34 cellular contexts compared by ENCODE assay signal in the genomic region with DNA sequence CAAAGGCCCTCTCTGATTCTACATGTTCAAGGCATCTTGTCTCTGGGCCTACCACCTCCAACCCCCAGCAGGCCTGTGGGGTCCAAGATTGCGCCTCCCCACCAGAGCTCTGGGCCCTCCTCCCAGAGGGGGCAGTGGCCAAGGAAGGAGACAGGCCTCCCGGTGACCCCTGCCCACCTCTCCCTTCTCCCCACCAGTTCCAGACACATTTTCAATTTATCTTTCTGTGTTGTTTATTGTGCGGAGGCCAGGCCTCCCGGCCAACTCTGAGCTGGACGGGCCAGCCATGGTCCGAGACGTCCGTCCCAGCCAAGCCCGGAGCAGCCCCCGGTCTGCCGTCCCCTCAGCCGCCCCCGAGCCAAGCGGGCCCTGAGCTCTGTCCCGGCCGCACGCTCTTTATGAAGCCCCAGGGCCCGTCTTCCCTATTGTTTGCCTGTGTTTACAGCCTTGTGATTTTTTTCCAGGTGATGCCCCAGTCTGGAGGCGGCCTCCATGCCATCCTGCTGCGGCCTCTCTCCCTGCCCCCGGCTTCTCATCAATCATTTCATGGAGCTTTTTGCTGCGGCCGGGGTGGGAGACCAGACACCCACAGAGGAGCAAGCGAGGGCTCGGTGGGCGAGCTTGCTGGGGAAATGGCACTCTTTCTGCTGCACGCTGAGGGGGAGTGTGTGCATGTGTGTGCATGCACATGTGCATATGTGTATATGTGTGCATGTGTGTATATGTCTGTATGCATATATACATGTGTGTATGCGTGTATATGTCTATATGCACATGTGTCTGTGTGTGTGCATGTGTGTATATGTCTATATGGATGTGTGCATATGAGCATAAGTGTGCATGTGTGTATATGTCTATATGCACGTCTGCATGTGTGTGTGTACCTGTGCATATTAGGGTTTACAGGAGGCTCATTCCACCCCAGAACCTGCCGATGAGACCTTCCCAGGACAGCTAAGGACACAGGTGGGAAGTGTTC. TPM values are rescaled to one million over a fixed set of nuclear protein-coding genes. Genes with fewer than 3 reads are reported as not detected.
DNase-seq lines count a peak whose midpoint lies in the region; ATAC-seq, FAIRE-seq and TF ChIP-seq lines count a peak whose summit lies in the region.
"Had no signal": no experiment of that assay in that cellular context is flagged by ENCODE, and none has a peak within 500 bp of the region (broad histone marks: within the 10 kb centered on the region; RNA-seq: fewer than 3 reads in every experiment).

No MANE protein-coding gene starts in this region.

- ATAC-seq in HepG2 (no peak), left lobe of liver (no peak), HG02870 (IDR thresholded peaks at IDR 0.05; ENCODE audit: unreplicated experiment) (no peak)
- ATAC-seq: A549; activated CD4-positive, alpha-beta T cell treated with anti-CD3 and anti-CD28 coated beads for 36 hours; activated CD8-positive, alpha-beta T cell treated with anti-CD3 and anti-CD28 coated beads, Interleukin-2, amount 10 ng/mL, durations not matched to agents 7 days and 5 days; GM12878; left ventricle myocardium superior; natural killer cell had no signal

- H3K4me1 ChIP-seq in right atrium auricular region (no peaks in the 10 kb centered on the region), left ventricle myocardium inferior (peaks cover 11% of the 10 kb centered on the region), HepG2 (ENCODE audit: insufficient read depth, low read length) (peaks cover 30% of the 10 kb centered on the region)
- H3K4me1 ChIP-seq: HAP-1, parathyroid adenoma, testis had no signal

- H3K27ac ChIP-seq in right atrium auricular region = no peak overlapping the region
- no peak overlapping the region for H3K27ac ChIP-seq in left ventricle myocardium inferior (replicated peaks)
- no peak overlapping the region for H3K27ac ChIP-seq in HepG2 (ENCODE audit: extremely low read length, insufficient read depth, low read length)
- H3K27ac ChIP-seq: parathyroid adenoma, testis had no signal

- DNase-seq in right atrium auricular region (ENCODE audit: low spot score) = peak; percentile 49
- no peak for DNase-seq in left ventricle myocardium inferior
- DNase-seq in HepG2 (ENCODE audit: low spot score) = no peak
- peak; percentile 79 for DNase-seq in posterior vena cava (ENCODE audit: low spot score)
- DNase-seq in urothelium cell line (ENCODE audit: low spot score) = no peak
- no peak for DNase-seq in left lobe of liver (ENCODE audit: low spot score)
- no peak for DNase-seq in DMS153 (lab: John Stamatoyannopoulos, UW)
- DNase-seq: activated CD4-positive, alpha-beta T cell treated with anti-CD3 and anti-CD28 coated beads for 36 hours; activated CD8-positive, alpha-beta T cell treated with anti-CD3 and anti-CD28 coated beads, Interleukin-2, amount 10 ng/mL, durations not matched to agents 7 days and 5 days; activated gamma-delta T cell; activated naive CD8-positive, alpha-beta T cell treated with anti-CD3 and anti-CD28 coated beads, Interleukin-2, amount 10 ng/mL, durations not matched to agents 7 days and 5 days; AML-193; caudate nucleus; dermis blood vessel endothelial cell; hypothalamus; immature natural killer cell; KG1; left ventricle myocardium superior; MG63; NCI-H1436; NCI-H446; SK-N-SH; stimulated activated naive CD4-positive, alpha-beta T cell treated with Interleukin-2 at 50 U/mL for 16 hours; testis had no signal

- no peak overlapping the region for H3K4me2 ChIP-seq in HepG2 (ENCODE audit: low read depth, low read length)
- H3K4me2 ChIP-seq: A549, SK-N-SH had no signal

- TF ChIP-seq CTCF in right atrium auricular region (IDR thresholded peaks at IDR 0.05) = no peak
- TF ChIP-seq CTCF in left ventricle myocardium inferior (IDR thresholded peaks at IDR 0.05; ENCODE audit: borderline replicate concordance) = no peak
- no peak for TF ChIP-seq CTCF in HepG2 (CRISPR knock-in tag; IDR thresholded peaks at IDR 0.05)

- FAIRE-seq in HepG2 (lab: Jason Lieb, UNC) = no peak
- peak; percentile 5 for FAIRE-seq in urothelium cell line (lab: Jason Lieb, UNC)
- FAIRE-seq: A549, astrocyte, D721Med, endometrium, GM12878 had no signal

- no peak overlapping the region for H3K4me3 ChIP-seq in right atrium auricular region
- H3K4me3 ChIP-seq in left ventricle myocardium inferior = no peak overlapping the region
- no peak overlapping the region for H3K4me3 ChIP-seq in HepG2 (replicated peaks in 1 of 3; ENCODE audit: insufficient read depth in 1 of 3, low read depth in 2 of 3, low read length in 3 of 3)
- H3K4me3 ChIP-seq: A549, GM12878, HAP-1, MG63, testis had no signal

- whole genome bisulfite sequencing in HepG2 (ENCODE audit: low lambda C conversion rate) = 50% methylated on average over 28 of the region's 30 CpGs

- no peaks in the 10 kb centered on the region for H4K20me1 ChIP-seq in HepG2 (ENCODE audit: insufficient read depth, low read length)

- POLR2A ChIA-PET in HepG2 (lab: Yijun Ruan, JAX) = no interaction called here

- H3K79me2 ChIP-seq in HepG2 (ENCODE audit: insufficient read depth, low read length) = no peaks in the 10 kb centered on the region
- H3K79me2 ChIP-seq: parathyroid adenoma had no signal

- in situ Hi-C loops in HepG2 (cut with HindIII; ENCODE audit: extremely low pct_ligation_motif_present, low pct_unique_long_range_greater_than_20kb) = no loop called here

- H3K9ac ChIP-seq in HepG2 (ENCODE audit: insufficient read depth, low read depth, low read length) = no peak overlapping the region
- H3K9ac ChIP-seq: parathyroid adenoma, SK-N-SH had no signal

- no peaks in the 10 kb centered on the region for H3K9me3 ChIP-seq in right atrium auricular region
- no peaks in the 10 kb centered on the region for H3K9me3 ChIP-seq in left ventricle myocardium inferior (replicated peaks)
- no peaks in the 10 kb centered on the region for H3K9me3 ChIP-seq in HepG2 (ENCODE audit: low read length)
- H3K9me3 ChIP-seq: A549, HAP-1, MG63, SK-N-SH, testis had no signal

- no peak overlapping the region for H2AFZ ChIP-seq in HepG2 (ENCODE audit: low read length)
- H2AFZ ChIP-seq: parathyroid adenoma had no signal

- no TSS peak for BruUV-seq in HepG2 (replicated peaks; lab: Mats Ljungman, UMichigan)

- CTCF ChIA-PET in HepG2 (lab: Yijun Ruan, JAX; ENCODE audit: low intra/inter-chr PET ratio, low total read pairs) = no interaction called here

- no peak for TF ChIP-seq POLR2A in HepG2 (IDR thresholded peaks at IDR 0.05; ENCODE audit: insufficient read depth in 1 of 2, low read depth in 2 of 2, low read length in 2 of 2)

- H3K36me3 ChIP-seq in right atrium auricular region (no peaks in the 10 kb centered on the region), left ventricle myocardium inferior (no peaks in the 10 kb centered on the region), HepG2 (replicated peaks in 1 of 2; ENCODE audit: control insufficient read depth in 1 of 2, insufficient read depth in 2 of 2, low read length in 2 of 2) (no peaks in the 10 kb centered on the region)
- H3K36me3 ChIP-seq: HAP-1, MG63 had no signal

- TF ChIP-seq RAD21 in HepG2 (CRISPR knock-in tag; IDR thresholded peaks at IDR 0.05) = no peak

- TF ChIP-seq EP300 in HepG2 (IDR thresholded peaks at IDR 0.05; ENCODE audit: low read depth in 2 of 2, low read length in 2 of 2) = no peak
- TF ChIP-seq EP300 in HepG2 (CRISPR knock-in tag; IDR thresholded peaks at IDR 0.05; ENCODE audit: borderline replicate concordance) = no peak

- intact Hi-C loops in left ventricle myocardium inferior (cut with micrococcal nuclease) = no loop called here
- intact Hi-C loops in HepG2 (cut with micrococcal nuclease; ENCODE audit: unreplicated experiment) = no loop called here
- intact Hi-C loops in posterior vena cava (cut with DNase I) = no loop called here

- H3K27me3 ChIP-seq in right atrium auricular region (no peaks in the 10 kb centered on the region), left ventricle myocardium inferior (ENCODE audit: low read depth) (peaks cover 7% of the 10 kb centered on the region), HepG2 (ENCODE audit: control insufficient read depth in 1 of 2, insufficient read depth in 2 of 2, low read length in 2 of 2) (peaks cover 1 to 6% of the 10 kb centered on the region in 2 experiments; a peak in 2 of 5 replicates)
- H3K27me3 ChIP-seq: MG63, testis had no signal

TF ChIP-seq in HepG2, 621 proteins besides CTCF, POLR2A, EP300 and RAD21 (continues in another document):
- no peak for TF ChIP-seq HNRNPK (IDR thresholded peaks at IDR 0.05; ENCODE audit: low read depth, low read length, poor library complexity, severe bottlenecking)

RNA-seq across cellular contexts. Expression of gene ELN, which starts 52.7 kb away (rescaled TPM):
- 100 to 1,000 TPM; 138 to 149 TPM for total RNA-seq in right atrium auricular region
- total RNA-seq in left ventricle myocardium inferior = 51.6 TPM
- 0.08 and 0.15 TPM in 2 replicates for total RNA-seq in HepG2 (2016; rRNA removed; fragmentation: Illumina TruSeq; extraction: Trizol)
- not detected in 2 replicates for total RNA-seq in HepG2 (2016; cell fraction: cytosol; rRNA removed; fragmentation: Illumina TruSeq; extraction: Trizol; ENCODE audit: low read depth)
- total RNA-seq in HepG2 (2016; cell fraction: insoluble cytoplasmic fraction; rRNA removed; fragmentation: Illumina TruSeq; extraction: Trizol) = 0.12 and 0.15 TPM in 2 replicates
- 0.10 TPM in 1 of 2 replicates, not detected in the other for total RNA-seq in HepG2 (2016; cell fraction: membrane; rRNA removed; fragmentation: Illumina TruSeq; extraction: Trizol)
- total RNA-seq in HepG2 (2016; cell fraction: nucleus; rRNA removed; fragmentation: Illumina TruSeq; extraction: Trizol) = not detected in 2 replicates
- 0.37 and 0.46 TPM in 2 replicates for polyA plus RNA-seq in HepG2 (2011; rRNA removed)
- 0.28 and 0.43 TPM in 2 replicates for polyA plus RNA-seq in HepG2 (2011; cell fraction: cytosol; rRNA removed)
- polyA plus RNA-seq in HepG2 (2011; cell fraction: nucleus; rRNA removed) = 0.21 and 0.71 TPM in 2 replicates
- polyA plus RNA-seq in HepG2 (2012) = 0.24 and 0.31 TPM in 2 replicates
- polyA plus RNA-seq in HepG2 (2016; cell fraction: cytosol; fragmentation: Illumina TruSeq; extraction: Trizol; ENCODE audit: low read depth) = 0.03 and 0.06 TPM in 2 replicates
- 0.22 and 0.34 TPM in 2 replicates for polyA plus RNA-seq in HepG2 (2016; cell fraction: insoluble cytoplasmic fraction; fragmentation: Illumina TruSeq; extraction: Trizol; ENCODE audit: low read depth)
- 0.05 and 0.07 TPM in 2 replicates for polyA plus RNA-seq in HepG2 (2016; cell fraction: membrane; fragmentation: Illumina TruSeq; extraction: Trizol; ENCODE audit: low read depth)
- polyA plus RNA-seq in HepG2 (2016; cell fraction: nucleus; fragmentation: Illumina TruSeq; extraction: Trizol; ENCODE audit: insufficient read depth, low read depth) = 0.33 TPM in 2 replicates
- 0.05 and 0.12 TPM in 2 replicates for polyA minus RNA-seq in HepG2 (2011; rRNA and poly(A)+ RNA removed; ENCODE audit: low replicate concordance)
- polyA minus RNA-seq in HepG2 (2011; cell fraction: cytosol; rRNA and poly(A)+ RNA removed) = 0.62 TPM in 1 of 2 replicates, not detected in the other
- polyA minus RNA-seq in HepG2 (2011; cell fraction: nucleus; rRNA and poly(A)+ RNA removed) = not detected in 2 replicates
- total RNA-seq in posterior vena cava = 100 to 1,000 TPM; 354 to 999 TPM
- total RNA-seq in left lobe of liver = 8.1 TPM
- total RNA-seq: activated CD4-positive, alpha-beta T cell treated with anti-CD3 and anti-CD28 coated beads for 36 hours; activated CD8-positive, alpha-beta T cell treated with anti-CD3 and anti-CD28 coated beads, Interleukin-2, amount 10 ng/mL, durations not matched to agents 7 days and 5 days; activated naive CD8-positive, alpha-beta T cell treated with anti-CD3 and anti-CD28 coated beads, Interleukin-2, amount 10 ng/mL, durations not matched to agents 7 days and 5 days; CD4-positive, alpha-beta T cell had no signal
- polyA plus RNA-seq: immature natural killer cell had no signal

Comparison
In these comparisons a context has a peak if more than half of its experiments do, and no peak if none do; other contexts are left out.
1. DNase-seq: peak in right atrium auricular region (single experiment) and posterior vena cava (single experiment); none in left ventricle myocardium inferior (single experiment), HepG2 (single experiment), urothelium cell line (single experiment), left lobe of liver (single experiment) and DMS153 (single experiment).